ENCODE assay signal across 18 cellular contexts in the genomic region with DNA sequence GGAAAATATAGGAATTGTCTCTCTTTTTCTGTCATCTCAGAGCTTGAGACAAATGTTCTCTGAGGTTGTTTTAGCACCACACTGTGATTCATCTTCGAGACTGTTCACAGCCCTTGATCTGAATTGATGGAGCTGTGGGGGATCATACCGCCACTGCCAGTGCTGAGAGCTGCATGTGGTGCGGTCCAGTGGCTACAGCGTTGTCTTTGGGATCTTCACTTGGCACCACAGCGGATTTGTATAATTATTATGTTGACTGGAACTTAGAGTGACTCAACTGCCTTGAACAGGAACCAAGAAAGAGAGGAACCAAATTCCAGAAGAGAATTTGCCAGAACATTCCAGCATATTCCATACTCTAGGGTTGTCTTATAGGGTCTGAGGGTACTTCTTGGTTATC.
"Had no signal": no experiment of that assay in that cellular context is flagged by ENCODE, and none has a peak within 500 bp of the region (broad histone marks: within the 10 kb centered on the region; RNA-seq: fewer than 3 reads in every experiment).

No MANE protein-coding gene starts in this region.

- H3K79me2 ChIP-seq: parathyroid adenoma had no signal

- H3K36me3 ChIP-seq: esophagus muscularis mucosa, left ventricle myocardium inferior, tibial nerve had no signal

- H3K9ac ChIP-seq: parathyroid adenoma had no signal

- H3K4me1 ChIP-seq: left ventricle myocardium inferior, parathyroid adenoma, tibial nerve had no signal

- H3K27me3 ChIP-seq: esophagus muscularis mucosa, tibial nerve had no signal

- H2AFZ ChIP-seq: parathyroid adenoma had no signal

- H3K27ac ChIP-seq: esophagus muscularis mucosa, left ventricle myocardium inferior, parathyroid adenoma, tibial nerve had no signal

- H3K4me3 ChIP-seq: esophagus muscularis mucosa, left ventricle myocardium inferior, tibial nerve had no signal

- DNase-seq: activated CD4-positive, alpha-beta T cell treated with anti-CD3 and anti-CD28 coated beads for 48 hours; activated CD4-positive, CD25-positive, alpha-beta regulatory T cell; activated CD8-positive, alpha-beta T cell treated with anti-CD3 and anti-CD28 coated beads for 36 hours; activated naive CD4-positive, alpha-beta T cell treated with Interleukin-2 at 50 U/mL for 16 hours; activated T-cell treated with anti-CD3 and anti-CD28 coated beads, Interleukin-2, amount 50 U/mL, for 1 hour; anterior cingulate cortex; effector CD8-positive, alpha-beta T cell; foreskin melanocyte; left ventricle myocardium inferior; mammary epithelial cell; midbrain; stimulated activated naive CD8-positive, alpha-beta T cell treated with anti-CD3 and anti-CD28 coated beads, Interleukin-15, Interleukin-2, amounts not matched to agents 100 U/mL and 50 U/mL, for 24 hours had no signal

- H3K9me3 ChIP-seq: esophagus muscularis mucosa, left ventricle myocardium inferior, tibial nerve had no signal

- FAIRE-seq: keratinocyte, TTC549, urothelium cell line had no signal

- ATAC-seq: activated CD8-positive, alpha-beta T cell treated with anti-CD3 and anti-CD28 coated beads for 36 hours; stimulated activated naive CD8-positive, alpha-beta T cell treated with anti-CD3 and anti-CD28 coated beads, Interleukin-15, Interleukin-2, amounts not matched to agents 100 U/mL and 50 U/mL, for 24 hours had no signal
